In the genomic region with DNA sequence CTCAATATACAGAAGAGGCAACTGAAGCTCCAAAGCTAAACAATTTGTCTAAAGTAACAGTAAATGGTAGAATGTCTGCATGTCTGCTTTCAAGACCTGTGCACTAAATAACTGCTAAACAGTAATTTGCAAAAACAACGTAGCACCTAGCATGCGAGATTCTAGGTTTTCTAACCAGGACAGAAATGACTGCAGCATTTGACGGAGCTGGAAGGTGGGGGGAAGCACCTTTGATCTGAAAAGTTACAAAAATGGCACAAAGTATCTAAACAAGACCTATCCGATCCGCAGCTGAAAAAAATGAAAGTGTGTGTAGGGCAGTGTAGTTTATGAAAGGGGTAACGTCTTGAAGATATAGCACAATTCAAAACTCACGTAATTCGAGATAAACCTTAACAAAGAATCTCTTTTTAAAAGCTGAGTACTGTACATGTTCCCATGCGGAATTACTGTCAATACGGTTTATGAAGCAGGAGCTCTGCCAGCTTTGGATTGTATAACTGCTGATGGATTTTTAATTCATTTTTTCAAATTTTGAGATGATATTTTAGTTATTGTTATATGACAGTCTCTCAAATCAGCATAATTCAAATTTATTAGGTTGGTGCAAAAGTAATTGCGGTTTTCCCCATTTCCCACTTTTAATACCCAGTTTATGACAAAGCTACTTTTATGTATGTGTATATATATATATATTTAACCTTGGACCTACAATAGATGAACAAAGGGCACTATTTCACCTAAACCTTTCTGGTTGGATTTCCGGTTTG, we compare ENCODE assay signal across 8 cellular contexts. TPM values are rescaled to one million over a fixed set of nuclear protein-coding genes. Genes with fewer than 3 reads are reported as not detected.
DNase-seq lines count a peak whose midpoint lies in the region; ATAC-seq, FAIRE-seq and TF ChIP-seq lines count a peak whose summit lies in the region.

No MANE protein-coding gene starts in this region.

- peak overlapping the region; percentile 78 for H3K27ac ChIP-seq in OCI-LY1 (ENCODE audit: low read depth, low read length, poor library complexity, severe bottlenecking)
- peak overlapping the region; percentile 39 to 65 (median 53) for H3K27ac ChIP-seq in pancreas

- H3K9ac ChIP-seq in OCI-LY1 (ENCODE audit: low read length) (peak overlapping the region; percentile 41), endocrine pancreas (ENCODE audit: control insufficient read depth, insufficient read depth, low read length) (peak overlapping the region; percentile 65)

- FAIRE-seq in pancreas (lab: Jason Lieb, UNC) = no peak

- no peaks in the 10 kb centered on the region for H3K9me2 ChIP-seq in OCI-LY1 (ENCODE audit: low read depth, low read length)

- DNase-seq in pancreas (no peak), NCI-H1092 (lab: John Stamatoyannopoulos, UW) (no peak)

- H3K36me3 ChIP-seq in OCI-LY1 (ENCODE audit: insufficient read depth, low read length) (no peaks in the 10 kb centered on the region), endocrine pancreas (ENCODE audit: control insufficient read depth, insufficient read depth, low read length) (no peaks in the 10 kb centered on the region), pancreas (no peaks in the 10 kb centered on the region)

- no peaks in the 10 kb centered on the region for H3K9me3 ChIP-seq in OCI-LY1 (ENCODE audit: low read length)
- no peaks in the 10 kb centered on the region for H3K9me3 ChIP-seq in endocrine pancreas (ENCODE audit: control insufficient read depth, low read length)
- no peaks in the 10 kb centered on the region for H3K9me3 ChIP-seq in pancreas

- H3F3A ChIP-seq in OCI-LY1 (ENCODE audit: insufficient read depth, low read length) = no peaks in the 10 kb centered on the region

- 0 out of 2 replicates have a peak overlapping the region, but pooled peaks have one; percentile 22 for H2AFZ ChIP-seq in OCI-LY1 (ENCODE audit: low read length)

- no peaks in the 10 kb centered on the region for H3K27me3 ChIP-seq in OCI-LY1 (ENCODE audit: insufficient read depth, low read length)
- no peaks in the 10 kb centered on the region for H3K27me3 ChIP-seq in endocrine pancreas (ENCODE audit: control insufficient read depth, insufficient read depth, low read length)
- H3K27me3 ChIP-seq in pancreas = no peaks in the 10 kb centered on the region

- peak overlapping the region; percentile 83 for H3K4me2 ChIP-seq in OCI-LY1 (ENCODE audit: low read length)

- no peaks in the 10 kb centered on the region for H4K20me1 ChIP-seq in OCI-LY1 (ENCODE audit: insufficient read depth, low read length)

- ATAC-seq in pancreas (no peak), HG03571 (IDR thresholded peaks at IDR 0.05; ENCODE audit: unreplicated experiment) (no peak), GM18873 (IDR thresholded peaks at IDR 0.05; ENCODE audit: low FRiP score, unreplicated experiment) (no peak), HG03378 (IDR thresholded peaks at IDR 0.05; ENCODE audit: unreplicated experiment) (no peak)

- TF ChIP-seq CTCF in OCI-LY1 (IDR thresholded peaks at IDR 0.05; ENCODE audit: low read length) (no peak), pancreas (IDR thresholded peaks at IDR 0.05) (no peak)

- WGBS in pancreas, 2 donors = 21 to 23% methylated on average over 12 of the region's 12 CpGs

- H3K4me1 ChIP-seq in OCI-LY1 (ENCODE audit: insufficient read depth, low read length, severe bottlenecking) = peaks cover 75% of the 10 kb centered on the region
- H3K4me1 ChIP-seq in endocrine pancreas (ENCODE audit: control insufficient read depth, insufficient read depth, low read length) = peaks cover 13% of the 10 kb centered on the region
- H3K4me1 ChIP-seq in pancreas = peaks cover 5 to 31% (median 8%) of the 10 kb centered on the region in 3 donors

- peak overlapping the region; percentile 81 for H3K4me3 ChIP-seq in GM08714 (ENCODE audit: low read length)
- H3K4me3 ChIP-seq in OCI-LY1 (ENCODE audit: low read depth, low read length, poor library complexity, severe bottlenecking) = peak overlapping the region; percentile 62
- peak overlapping the region; percentile 84 for H3K4me3 ChIP-seq in endocrine pancreas (ENCODE audit: control insufficient read depth, insufficient read depth, low read length)
- peak overlapping the region; percentile 15 to 83 (median 30) for H3K4me3 ChIP-seq in pancreas

- H3K79me2 ChIP-seq in OCI-LY1 (ENCODE audit: insufficient read depth, low read length) = no peaks in the 10 kb centered on the region

- intact Hi-C loops in pancreas (cut with DNase I) = no loop called here

RNA-seq across cellular contexts. Expression of gene WIPI1, which starts 1.1 kb away (rescaled TPM):
- 10 to 100 TPM; 23.3 to 32.2 (median 27.1) TPM for total RNA-seq in pancreas
- polyA plus RNA-seq in pancreas = 10 to 100 TPM; 14.0 to 15.7 TPM

RNA-seq across cellular contexts. Expression of gene PRKAR1A, which starts 53.8 kb away (rescaled TPM):
- 100 to 1,000 TPM in 2 of 6 donors, 10 to 100 TPM in 4; 63.5 to 137 (median 82.6) TPM for total RNA-seq in pancreas
- 10 to 100 TPM; 22.6 to 72.9 TPM for polyA plus RNA-seq in pancreas

Comparison
In these comparisons a context has a peak if more than half of its experiments do, and no peak if none do; other contexts are left out.
1. H3K4me3 ChIP-seq: peak in every context shown above with its lines; median percentile 84 in endocrine pancreas; 81 in GM08714; 62 in OCI-LY1; 30 in pancreas.